In the genomic region with DNA sequence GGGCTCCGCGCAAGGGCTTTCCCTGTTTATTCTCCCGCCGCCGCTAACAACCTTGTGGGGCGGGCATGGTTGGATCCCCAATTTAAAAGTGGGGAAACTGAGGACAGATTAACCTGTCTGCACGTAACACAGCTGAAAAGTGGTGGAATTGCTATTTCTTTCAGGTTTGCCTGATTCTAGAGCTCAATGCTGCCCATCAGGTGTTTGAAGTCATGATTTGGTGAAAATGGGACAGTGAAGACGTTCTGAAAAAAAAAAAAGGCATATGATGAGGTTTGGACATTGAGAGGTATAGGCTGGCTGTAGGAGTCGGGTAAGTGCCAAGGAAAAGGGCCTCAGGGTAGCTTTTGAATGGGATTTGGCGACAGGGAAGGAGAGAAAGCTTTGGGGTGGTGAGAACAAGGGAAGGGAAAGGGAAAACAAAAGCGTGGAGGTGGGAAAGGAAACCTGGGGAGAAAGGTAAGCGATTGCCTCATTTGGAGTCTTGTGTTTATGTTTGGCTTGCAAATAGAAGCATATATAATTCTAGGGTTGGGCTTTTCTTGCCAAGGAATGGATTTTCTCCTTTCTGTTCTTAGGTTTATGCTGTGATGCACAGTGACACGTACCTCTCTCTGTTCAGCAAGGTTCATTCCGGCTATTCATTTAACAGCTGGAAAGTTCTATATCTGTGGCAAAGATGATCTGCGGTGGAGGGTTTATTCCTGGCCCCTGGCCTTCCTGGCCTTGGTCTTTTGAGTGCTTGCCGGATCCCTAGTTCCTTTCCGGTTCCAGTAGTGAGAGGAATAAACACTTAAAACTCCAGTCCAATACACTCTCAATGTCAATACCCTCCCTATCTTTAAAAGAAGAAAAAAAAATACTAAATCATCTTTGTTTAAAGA, we compare ENCODE assay signal across 8 cellular contexts. TPM values are rescaled to one million over a fixed set of nuclear protein-coding genes. Genes with fewer than 3 reads are reported as not detected.
DNase-seq lines count a peak whose midpoint lies in the region; ATAC-seq and TF ChIP-seq lines count a peak whose summit lies in the region.

No MANE protein-coding gene starts in this region.

- peak overlapping the region; percentile 90 for H3K4me3 Mint-ChIP-seq in activated T-cell treated with anti-CD3 and anti-CD28 coated beads, Interleukin-2, amount 50 U/mL, for 4 hours
- peak overlapping the region; percentile 87 for H3K4me3 Mint-ChIP-seq in activated T-helper 1 cell treated with anti-CD3 and anti-CD28 coated beads, Interleukin-12 subunit alpha, Interleukin-12 subunit beta, Interleukin-2, Interleukin-4 antibody, amounts not matched to agents 30 ng/mL and 10 ng/mL and 1 ng/mL, durations not matched to agents 14 hours and 24 hours and 36 hours

- H3K9me3 Mint-ChIP-seq in activated T-cell treated with anti-CD3 and anti-CD28 coated beads, Interleukin-2, amount 50 U/mL, for 4 hours: no peaks in the 10 kb centered on the region
- no peaks in the 10 kb centered on the region for H3K9me3 Mint-ChIP-seq in activated T-helper 1 cell treated with anti-CD3 and anti-CD28 coated beads, Interleukin-12 subunit alpha, Interleukin-12 subunit beta, Interleukin-2, Interleukin-4 antibody, amounts not matched to agents 30 ng/mL and 10 ng/mL and 1 ng/mL, durations not matched to agents 14 hours and 24 hours and 36 hours

- H3K27me3 Mint-ChIP-seq in activated T-cell treated with anti-CD3 and anti-CD28 coated beads, Interleukin-2, amount 50 U/mL, for 4 hours (ENCODE audit: low read depth): no peaks in the 10 kb centered on the region
- peaks cover 4% of the 10 kb centered on the region for H3K27me3 Mint-ChIP-seq in activated T-helper 1 cell treated with anti-CD3 and anti-CD28 coated beads, Interleukin-12 subunit alpha, Interleukin-12 subunit beta, Interleukin-2, Interleukin-4 antibody, amounts not matched to agents 30 ng/mL and 10 ng/mL and 1 ng/mL, durations not matched to agents 14 hours and 24 hours and 36 hours (ENCODE audit: insufficient read depth)

- no peak for TF ChIP-seq EP300 in suprapubic skin (IDR thresholded peaks at IDR 0.05)

- H3K4me3 ChIP-seq in suprapubic skin: peak overlapping the region; percentile 98

- DNase-seq in activated T-cell treated with anti-CD3 and anti-CD28 coated beads, Interleukin-2, amount 50 U/mL, for 4 hours: no peak
- DNase-seq in activated T-cell treated with anti-CD3 and anti-CD28 coated beads, Interleukin-2, amount 50 U/mL, for 1 hour: no peak
- no peak for DNase-seq in activated T-helper 1 cell treated with anti-CD3 and anti-CD28 coated beads, Interleukin-12 subunit alpha, Interleukin-12 subunit beta, Interleukin-2, Interleukin-4 antibody, amounts not matched to agents 30 ng/mL and 10 ng/mL and 1 ng/mL, durations not matched to agents 14 hours and 24 hours and 36 hours (ENCODE audit: low spot score)
- peak; percentile 15 for DNase-seq in inferior parietal cortex (ENCODE audit: extremely low spot score)
- no peak for DNase-seq in suprapubic skin (ENCODE audit: low spot score in 2 of 2)
- no peak for DNase-seq in effector CD8-positive, alpha-beta T cell (lab: John Stamatoyannopoulos, UW)
- no peak for DNase-seq in DMS153 (lab: John Stamatoyannopoulos, UW)

- no peaks in the 10 kb centered on the region for H3K9me3 ChIP-seq in suprapubic skin

- peak overlapping the region; percentile 75 for H3K27ac Mint-ChIP-seq in activated T-helper 1 cell treated with anti-CD3 and anti-CD28 coated beads, Interleukin-12 subunit alpha, Interleukin-12 subunit beta, Interleukin-2, Interleukin-4 antibody, amounts not matched to agents 30 ng/mL and 10 ng/mL and 1 ng/mL, durations not matched to agents 14 hours and 24 hours and 36 hours

- peaks cover 37% of the 10 kb centered on the region for H3K4me1 Mint-ChIP-seq in activated T-cell treated with anti-CD3 and anti-CD28 coated beads, Interleukin-2, amount 50 U/mL, for 4 hours (ENCODE audit: low read depth)
- H3K4me1 Mint-ChIP-seq in activated T-helper 1 cell treated with anti-CD3 and anti-CD28 coated beads, Interleukin-12 subunit alpha, Interleukin-12 subunit beta, Interleukin-2, Interleukin-4 antibody, amounts not matched to agents 30 ng/mL and 10 ng/mL and 1 ng/mL, durations not matched to agents 14 hours and 24 hours and 36 hours (ENCODE audit: low read depth): peaks cover 56% of the 10 kb centered on the region

- H3K27me3 ChIP-seq in suprapubic skin: no peaks in the 10 kb centered on the region

- peaks cover 44% of the 10 kb centered on the region for H3K4me1 ChIP-seq in suprapubic skin

- H3K36me3 Mint-ChIP-seq in activated T-cell treated with anti-CD3 and anti-CD28 coated beads, Interleukin-2, amount 50 U/mL, for 4 hours (ENCODE audit: insufficient read depth): no peaks in the 10 kb centered on the region
- peaks cover 3% of the 10 kb centered on the region for H3K36me3 Mint-ChIP-seq in activated T-helper 1 cell treated with anti-CD3 and anti-CD28 coated beads, Interleukin-12 subunit alpha, Interleukin-12 subunit beta, Interleukin-2, Interleukin-4 antibody, amounts not matched to agents 30 ng/mL and 10 ng/mL and 1 ng/mL, durations not matched to agents 14 hours and 24 hours and 36 hours (ENCODE audit: low read depth)

- intact Hi-C loops in activated T-helper 1 cell treated with anti-CD3 and anti-CD28 coated beads, Interleukin-12 subunit alpha, Interleukin-12 subunit beta, Interleukin-2, Interleukin-4 antibody, amounts not matched to agents 30 ng/mL and 10 ng/mL and 1 ng/mL, durations not matched to agents 14 hours and 24 hours and 36 hours (cut with micrococcal nuclease): loop anchor here (5.0 to 10.0 kb wide), 2 partner anchors 403 to 921 kb away; no protein-coding TSS in a partner anchor

- TF ChIP-seq CTCF in suprapubic skin (IDR thresholded peaks at IDR 0.05): no peak

- no peak for TF ChIP-seq POLR2A in suprapubic skin (IDR thresholded peaks at IDR 0.05)

- no peaks in the 10 kb centered on the region for H3K36me3 ChIP-seq in suprapubic skin

- no peak for ATAC-seq in activated T-cell treated with anti-CD3 and anti-CD28 coated beads, Interleukin-2, amount 50 U/mL, for 4 hours
- ATAC-seq in esophagus mucosa: no peak

- 10% methylated on average over 17 of the region's 17 CpGs for WGBS in suprapubic skin

- peak overlapping the region; percentile 98 for H3K27ac ChIP-seq in suprapubic skin

RNA-seq across cellular contexts. Expression of a gene that starts 2.4 kb away (rescaled TPM):
- total RNA-seq in activated T-cell treated with anti-CD3 and anti-CD28 coated beads, Interleukin-2, amount 50 U/mL, for 4 hours: 10 to 100 TPM; 26.9 to 30.7 (median 29.8) TPM
- 54.1 and 55.6 TPM in 2 replicates for total RNA-seq in activated T-helper 1 cell treated with anti-CD3 and anti-CD28 coated beads, Interleukin-12 subunit alpha, Interleukin-12 subunit beta, Interleukin-2, Interleukin-4 antibody, amounts not matched to agents 30 ng/mL and 10 ng/mL and 1 ng/mL, durations not matched to agents 14 hours and 24 hours and 36 hours
- 10 to 100 TPM; 20.2 to 37.3 (median 27.5) TPM for total RNA-seq in suprapubic skin
- total RNA-seq in esophagus mucosa: 7.1 TPM
